25 cellular contexts compared by ENCODE assay signal in genomic region chr9:112571624-112572341, GRCh38.
"Had no signal": no experiment of that assay in that cellular context is flagged by ENCODE, and none has a peak within 500 bp of the region (broad histone marks: within the 10 kb centered on the region; RNA-seq: fewer than 3 reads in every experiment).

No MANE protein-coding gene starts in this region.

- H3K27ac Mint-ChIP-seq: activated B cell treated with CpG ODN at 0.5 μM for 24 hours; activated CD4-positive, alpha-beta T cell treated with anti-CD3 and anti-CD28 coated beads for 36 hours; activated naive CD8-positive, alpha-beta T cell treated with anti-CD3 and anti-CD28 coated beads for 36 hours; activated T-helper 2 cell treated with anti-CD3 and anti-CD28 coated beads, Interferon-gamma antibody, Interleukin-2, Interleukin-4, amounts not matched to agents 10 μg/mL and 5 μg/mL and 100 μg/mL, durations not matched to agents 14 hours and 24 hours and 36 hours; endodermal cell; stimulated activated naive CD8-positive, alpha-beta T cell treated with anti-CD3 and anti-CD28 coated beads, Interleukin-15, Interleukin-2, amounts not matched to agents 100 ng/mL and 50 ng/mL, for 24 hours had no signal

- H3K4me3 Mint-ChIP-seq: activated B cell treated with CpG ODN at 0.5 μM for 24 hours; activated CD4-positive, alpha-beta T cell treated with anti-CD3 and anti-CD28 coated beads for 36 hours; activated naive CD8-positive, alpha-beta T cell treated with anti-CD3 and anti-CD28 coated beads for 36 hours; activated T-cell treated with anti-CD3 and anti-CD28 coated beads, Interleukin-2, amount 50 U/mL, for 4 hours; endodermal cell; natural killer cell; stimulated activated naive CD8-positive, alpha-beta T cell treated with anti-CD3 and anti-CD28 coated beads, Interleukin-15, Interleukin-2, amounts not matched to agents 100 ng/mL and 50 ng/mL, for 24 hours had no signal

- H3K9me3 ChIP-seq: heart right ventricle, left ventricle myocardium inferior, neutrophil, ovary, psoas muscle, tibial artery had no signal

- H3K27me3 ChIP-seq: heart right ventricle, neutrophil, ovary, tibial artery had no signal

- H3K9me3 Mint-ChIP-seq: activated B cell treated with CpG ODN at 0.5 μM for 24 hours; activated naive CD8-positive, alpha-beta T cell treated with anti-CD3 and anti-CD28 coated beads for 36 hours; activated T-cell treated with anti-CD3 and anti-CD28 coated beads, Interleukin-2, amount 50 U/mL, for 4 hours; activated T-helper 2 cell treated with anti-CD3 and anti-CD28 coated beads, Interferon-gamma antibody, Interleukin-2, Interleukin-4, amounts not matched to agents 10 μg/mL and 5 μg/mL and 100 μg/mL, durations not matched to agents 14 hours and 24 hours and 36 hours; endodermal cell; natural killer cell; stimulated activated naive CD8-positive, alpha-beta T cell treated with anti-CD3 and anti-CD28 coated beads, Interleukin-15, Interleukin-2, amounts not matched to agents 100 ng/mL and 50 ng/mL, for 24 hours had no signal

- H3K36me3 ChIP-seq: ovary had no signal

- H3K4me3 ChIP-seq: heart right ventricle, left ventricle myocardium inferior, ovary, psoas muscle, tibial artery had no signal

- DNase-seq: activated B cell treated with CpG ODN at 0.5 μM for 24 hours; activated CD4-positive, alpha-beta T cell treated with anti-CD3 and anti-CD28 coated beads for 36 hours; activated CD4-positive, alpha-beta T cell treated with anti-CD3 and anti-CD28 coated beads, Interleukin-2, amount 50 U/mL, for 4 hours; activated CD8-positive, alpha-beta memory T cell treated with anti-CD3 and anti-CD28 coated beads, Interleukin-2, amount 50 U/mL, for 48 hours; activated naive CD4-positive, alpha-beta T cell; activated naive CD8-positive, alpha-beta T cell treated with anti-CD3 and anti-CD28 coated beads for 36 hours; activated T-cell treated with anti-CD3 and anti-CD28 coated beads, Interleukin-2, amount 50 U/mL, for 4 hours; amniotic stem cell; cortex of kidney; endodermal cell; heart right ventricle; kidney glomerular epithelial cell; left ventricle myocardium inferior; mammary epithelial cell; midbrain; natural killer cell; ovary; psoas muscle; right cardiac atrium; stimulated activated CD4-positive, alpha-beta T cell treated with anti-CD3 and anti-CD28 coated beads, Interleukin-1b, Interleukin-23, amount 100 ng/mL, for 48 hours; T-helper 9 cell; tibial artery had no signal

- H3K36me3 Mint-ChIP-seq: natural killer cell had no signal

- H3K27ac ChIP-seq: heart right ventricle, left ventricle myocardium inferior, neutrophil, ovary, psoas muscle, tibial artery had no signal

- H3K4me1 ChIP-seq: left ventricle myocardium inferior, psoas muscle had no signal

- ATAC-seq: activated CD4-positive, alpha-beta T cell treated with anti-CD3 and anti-CD28 coated beads for 36 hours; activated T-cell treated with anti-CD3 and anti-CD28 coated beads, Interleukin-2, amount 50 U/mL, for 4 hours; heart right ventricle; natural killer cell; psoas muscle had no signal

- H3K27me3 Mint-ChIP-seq: activated B cell treated with CpG ODN at 0.5 μM for 24 hours; activated CD4-positive, alpha-beta T cell treated with anti-CD3 and anti-CD28 coated beads for 36 hours; activated naive CD8-positive, alpha-beta T cell treated with anti-CD3 and anti-CD28 coated beads for 36 hours; stimulated activated naive CD8-positive, alpha-beta T cell treated with anti-CD3 and anti-CD28 coated beads, Interleukin-15, Interleukin-2, amounts not matched to agents 100 ng/mL and 50 ng/mL, for 24 hours had no signal
